3 cellular contexts compared by ENCODE assay signal in genomic region chr19:53642381-53643099, GRCh38.
A peak's percentile ranks its signal among the peaks of the same experiment; 100 is the strongest.
TF ChIP-seq lines count a peak whose summit lies in the region.

No MANE protein-coding gene starts in this region.

TF ChIP-seq in GM23338, 12 proteins besides CTCF, POLR2A, EP300 and RAD21 (continues in another document):
- no peak for TF ChIP-seq ZNF331 (CRISPR knock-in tag; IDR thresholded peaks at IDR 0.05; ENCODE audit: low read depth)
- TF ChIP-seq STAT1 (IDR thresholded peaks at IDR 0.05; ENCODE audit: unreplicated experiment) = no peak
- no peak for TF ChIP-seq ZNF114 (CRISPR knock-in tag; IDR thresholded peaks at IDR 0.05)
- TF ChIP-seq ETS1 (IDR thresholded peaks at IDR 0.05) = no peak
- TF ChIP-seq EZH2phosphoT487 (IDR thresholded peaks at IDR 0.05; ENCODE audit: unreplicated experiment) = no peak
- TF ChIP-seq CREB1 (CRISPR knock-in tag; IDR thresholded peaks at IDR 0.05; ENCODE audit: low read depth) = no peak
- TF ChIP-seq EZH2 (IDR thresholded peaks at IDR 0.05; ENCODE audit: low read depth, unreplicated experiment) = no peak
- TF ChIP-seq NANOG (IDR thresholded peaks at IDR 0.05; ENCODE audit: borderline replicate concordance) = no peak
- TF ChIP-seq JUNB (IDR thresholded peaks at IDR 0.05; ENCODE audit: unreplicated experiment) = no peak

TF ChIP-seq in K562, 482 proteins besides CTCF, POLR2A, EP300 and RAD21:
- TF ChIP-seq ZBTB40 (IDR thresholded peaks at IDR 0.05) (no peak), ZBTB40 (CRISPR knock-in tag; IDR thresholded peaks at IDR 0.05) (no peak), ZKSCAN1 (IDR thresholded peaks at IDR 0.05; ENCODE audit: low read depth, low read length) (no peak), ERF (CRISPR knock-in tag; IDR thresholded peaks at IDR 0.05) (no peak), FOXM1 (IDR thresholded peaks at IDR 0.05; ENCODE audit: low read depth) (no peak), FOXM1 (CRISPR knock-in tag; IDR thresholded peaks at IDR 0.05; ENCODE audit: low read depth) (no peak)
- TF ChIP-seq, protein P1, sequence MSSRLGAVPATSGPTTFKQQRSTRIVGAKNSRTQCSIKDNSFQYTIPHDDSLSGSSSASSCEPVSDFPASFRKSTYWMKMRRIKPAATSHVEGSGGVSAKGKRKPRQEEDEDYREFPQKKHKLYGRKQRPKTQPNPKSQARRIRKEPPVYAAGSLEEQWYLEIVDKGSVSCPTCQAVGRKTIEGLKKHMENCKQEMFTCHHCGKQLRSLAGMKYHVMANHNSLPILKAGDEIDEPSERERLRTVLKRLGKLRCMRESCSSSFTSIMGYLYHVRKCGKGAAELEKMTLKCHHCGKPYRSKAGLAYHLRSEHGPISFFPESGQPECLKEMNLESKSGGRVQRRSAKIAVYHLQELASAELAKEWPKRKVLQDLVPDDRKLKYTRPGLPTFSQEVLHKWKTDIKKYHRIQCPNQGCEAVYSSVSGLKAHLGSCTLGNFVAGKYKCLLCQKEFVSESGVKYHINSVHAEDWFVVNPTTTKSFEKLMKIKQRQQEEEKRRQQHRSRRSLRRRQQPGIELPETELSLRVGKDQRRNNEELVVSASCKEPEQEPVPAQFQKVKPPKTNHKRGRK (tag; IDR thresholded peaks at IDR 0.05) = peak; percentile 74; the same call in 1 of the 2 replicates

TF ChIP-seq in SK-N-SH treated with all-trans-retinoic acid at 6 μM for 48 hours, 23 proteins besides CTCF, POLR2A, EP300 and RAD21:
- TF ChIP-seq ARNTL (CRISPR knock-in tag; IDR thresholded peaks at IDR 0.05; ENCODE audit: borderline replicate concordance, low read depth) = no peak
- no peak for TF ChIP-seq ZFP3 (CRISPR knock-in tag; IDR thresholded peaks at IDR 0.05)
- no peak for TF ChIP-seq ZC3H10 (CRISPR knock-in tag; IDR thresholded peaks at IDR 0.05)
- no peak for TF ChIP-seq TCF4 (CRISPR knock-in tag; IDR thresholded peaks at IDR 0.05; ENCODE audit: borderline replicate concordance)
- no peak for TF ChIP-seq CSRNP3 (CRISPR knock-in tag; IDR thresholded peaks at IDR 0.05)
- TF ChIP-seq BACH2 (CRISPR knock-in tag; IDR thresholded peaks at IDR 0.05; ENCODE audit: borderline replicate concordance) = no peak
- no peak for TF ChIP-seq GLIS3 (CRISPR knock-in tag; IDR thresholded peaks at IDR 0.05)
- no peak for TF ChIP-seq CSDC2 (CRISPR knock-in tag; IDR thresholded peaks at IDR 0.05)
- no peak for TF ChIP-seq ISL1 (CRISPR knock-in tag; IDR thresholded peaks at IDR 0.05)
- no peak for TF ChIP-seq POU6F1 (CRISPR knock-in tag; IDR thresholded peaks at IDR 0.05; ENCODE audit: borderline replicate concordance, low read depth)
- no peak for TF ChIP-seq ZNF70 (CRISPR knock-in tag; IDR thresholded peaks at IDR 0.05)
- no peak for TF ChIP-seq SNAI2 (CRISPR knock-in tag; IDR thresholded peaks at IDR 0.05)
- TF ChIP-seq PATZ1 (CRISPR knock-in tag; IDR thresholded peaks at IDR 0.05; ENCODE audit: borderline replicate concordance) = no peak
- no peak for TF ChIP-seq OSR1 (CRISPR knock-in tag; IDR thresholded peaks at IDR 0.05)
- TF ChIP-seq RARB (CRISPR knock-in tag; IDR thresholded peaks at IDR 0.05) = no peak
- no peak for TF ChIP-seq ZNF565 (CRISPR knock-in tag; conservative IDR thresholded peaks at IDR 0.05; ENCODE audit: low read depth)
- no peak for TF ChIP-seq ZNF8 (CRISPR knock-in tag; IDR thresholded peaks at IDR 0.05)
- no peak for TF ChIP-seq ESRRG (CRISPR knock-in tag; IDR thresholded peaks at IDR 0.05)
- no peak for TF ChIP-seq CREB5 (CRISPR knock-in tag; IDR thresholded peaks at IDR 0.05; ENCODE audit: low read depth)
- TF ChIP-seq ZFP30 (CRISPR knock-in tag; IDR thresholded peaks at IDR 0.05) = no peak
